ENCODE assay signal across 5 cellular contexts in genomic region chr10:115720121-115720520, GRCh38.
"Had no signal": no experiment of that assay in that cellular context is flagged by ENCODE, and none has a peak within 500 bp of the region (broad histone marks: within the 10 kb centered on the region; RNA-seq: fewer than 3 reads in every experiment).

No MANE protein-coding gene starts in this region.

- H3K4me3 ChIP-seq: K562 had no signal

- DNase-seq: IMR-90, KBM-7, KG1 had no signal

- H3K27ac ChIP-seq: HL-60 had no signal
